9 cellular contexts compared by ENCODE assay signal in the genomic region with DNA sequence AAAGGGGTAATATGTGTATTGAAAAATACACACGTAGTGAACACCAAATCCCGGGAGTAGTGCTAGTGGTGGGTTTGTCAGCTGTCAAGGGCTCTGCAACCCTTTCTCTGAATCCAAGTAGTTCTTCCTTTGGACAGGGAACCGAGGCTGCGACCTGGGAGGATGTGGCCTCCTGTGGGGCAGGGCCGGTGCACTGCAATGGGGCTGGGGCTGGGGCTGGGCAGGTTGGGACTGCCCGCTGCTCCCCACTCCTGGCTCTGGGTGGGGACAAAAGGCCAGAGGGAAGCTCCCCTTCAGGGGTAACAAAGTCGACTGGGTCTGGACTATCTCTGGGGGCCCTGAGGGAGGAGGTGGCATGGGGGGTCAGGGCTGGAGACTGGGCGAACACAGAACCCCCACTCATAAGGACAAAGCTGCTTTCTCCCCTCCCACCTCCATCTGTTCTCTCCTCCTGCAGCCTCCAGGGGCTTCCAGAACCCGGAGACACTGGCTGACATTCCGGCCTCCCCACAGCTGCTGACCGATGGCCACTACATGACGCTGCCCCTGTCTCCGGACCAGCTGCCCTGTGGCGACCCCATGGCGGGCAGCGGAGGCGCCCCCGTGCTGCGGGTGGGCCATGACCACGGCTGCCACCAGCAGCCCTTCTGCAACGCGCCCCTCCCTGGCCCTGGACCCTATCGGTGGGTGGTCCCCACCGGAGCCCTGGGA. TPM values are rescaled to one million over a fixed set of nuclear protein-coding genes. Genes with fewer than 3 reads are reported as not detected.
DNase-seq lines count a peak whose midpoint lies in the region; ATAC-seq, FAIRE-seq and TF ChIP-seq lines count a peak whose summit lies in the region.
"Not testable (repeated sequence)": the region's sequence is repeated elsewhere in the genome, so short reads cannot be mapped to it uniquely, and the experiment has no call there.
"Had no signal": no experiment of that assay in that cellular context is flagged by ENCODE, and none has a peak within 500 bp of the region (broad histone marks: within the 10 kb centered on the region; RNA-seq: fewer than 3 reads in every experiment).

No MANE protein-coding gene starts in this region.

- not testable (repeated sequence) for H3K36me3 ChIP-seq in keratinocyte (ENCODE audit: control insufficient read depth in 2 of 2, extremely low read depth in 1 of 2, insufficient read depth in 2 of 2, low read length in 2 of 2); mucosa of descending colon (ENCODE audit: low read depth)
- H3K36me3 ChIP-seq in spleen: peaks cover 0 to 11% (median 0%) of the 10 kb centered on the region in 6 donors

- H3K9ac ChIP-seq in keratinocyte (ENCODE audit: control insufficient read depth, extremely low read depth, insufficient read depth, low read length): not testable (repeated sequence)

- H3K4me1 Mint-ChIP-seq in Calu3 (ENCODE audit: low read depth, unreplicated experiment); activated CD4-positive, alpha-beta T cell treated with anti-CD3 and anti-CD28 coated beads, Interleukin-2, amount 10 ng/mL, durations not matched to agents 24 days and 14 days: not testable (repeated sequence)

- CTCF ChIA-PET in Calu3 (lab: Charles Lee): not testable (repeated sequence)

- H2AFZ ChIP-seq in keratinocyte (ENCODE audit: control insufficient read depth, low read length): not testable (repeated sequence)

- H3K9me1 ChIP-seq in keratinocyte (ENCODE audit: control insufficient read depth, extremely low read depth, insufficient read depth, low read length): not testable (repeated sequence)

- not testable (repeated sequence) for BruUV-seq in Calu3 (replicated peaks; lab: Mats Ljungman, UMichigan)

- H3K79me2 ChIP-seq in keratinocyte (ENCODE audit: control insufficient read depth, insufficient read depth, low read length): not testable (repeated sequence)

- ATAC-seq in mucosa of descending colon: peak; percentile 16

- not testable (repeated sequence) for H3K27ac Mint-ChIP-seq in Calu3 (ENCODE audit: unreplicated experiment); activated CD4-positive, alpha-beta T cell treated with anti-CD3 and anti-CD28 coated beads, Interleukin-2, amount 10 ng/mL, durations not matched to agents 24 days and 14 days

- peak overlapping the region; percentile 5 for H3K4me2 ChIP-seq in keratinocyte (ENCODE audit: control insufficient read depth, extremely low read depth, insufficient read depth, low read depth, low read length)

- peak overlapping the region in 1 of 3 experiments; percentile 45 for H3K4me3 ChIP-seq in keratinocyte (ENCODE audit: control insufficient read depth in 2 of 3, extremely low read depth in 1 of 3, insufficient read depth in 2 of 3, low read depth in 1 of 3, low read length in 3 of 3)
- not testable (repeated sequence) for H3K4me3 ChIP-seq in mucosa of descending colon, spleen

- H3K4me1 ChIP-seq in keratinocyte (ENCODE audit: control insufficient read depth, extremely low read depth, insufficient read depth, low read length) (peaks cover 10% of the 10 kb centered on the region), spleen (peaks cover 0 to 37% (median 15%) of the 10 kb centered on the region in 6 donors)
- H3K4me1 ChIP-seq in mucosa of descending colon (ENCODE audit: low read depth): not testable (repeated sequence)

- dilution Hi-C loops in keratinocyte (cut with MboI; ENCODE audit: extremely low pct_ligation_motif_present, low sequenced_read_pairs): not testable (repeated sequence)

- H3K27me3 Mint-ChIP-seq in Calu3 (ENCODE audit: unreplicated experiment); activated CD4-positive, alpha-beta T cell treated with anti-CD3 and anti-CD28 coated beads, Interleukin-2, amount 10 ng/mL, durations not matched to agents 24 days and 14 days: not testable (repeated sequence)

- not testable (repeated sequence) for TF ChIP-seq POLR2A in spleen (IDR thresholded peaks at IDR 0.05)

- not testable (repeated sequence) for H3K9me3 ChIP-seq in keratinocyte (ENCODE audit: control insufficient read depth, low read depth, low read length); mucosa of descending colon; spleen

- not testable (repeated sequence) for TF ChIP-seq CTCF in Calu3 (IDR thresholded peaks at IDR 0.05; ENCODE audit: unreplicated experiment); keratinocyte (optimal IDR thresholded peaks at IDR 0.05 in 1 of 3, IDR thresholded peaks at IDR 0.05 in 1 of 3, conservative IDR thresholded peaks at IDR 0.05 in 1 of 3; ENCODE audit: extremely low read depth in 1 of 3, insufficient read depth in 2 of 3, low read length in 3 of 3); mucosa of descending colon (IDR thresholded peaks at IDR 0.05); spleen (IDR thresholded peaks at IDR 0.05 in 8 of 11, conservative IDR thresholded peaks at IDR 0.05 in 3 of 11)

- 58 to 86% (median 78%) methylated on average over 7 to 16 of the region's 24 CpGs for WGBS in spleen, 5 donors

- not testable (repeated sequence) for DNase-seq in Calu3; keratinocyte (ENCODE audit: low read depth, low spot score)
- DNase-seq in NCI-H226 (peak; percentile 1), ecto neural progenitor cell (ENCODE audit: low spot score) (peak; percentile 25), mucosa of descending colon (peak in 2 of 3 donors; percentile 35 to 54), spleen (peak; percentile 69)
- peak; percentile 48 for DNase-seq in activated CD4-positive, alpha-beta T cell treated with anti-CD3 and anti-CD28 coated beads, Interleukin-2, amount 10 ng/mL, durations not matched to agents 24 days and 14 days

- H3K9me3 Mint-ChIP-seq in Calu3 (ENCODE audit: low read depth, unreplicated experiment); activated CD4-positive, alpha-beta T cell treated with anti-CD3 and anti-CD28 coated beads, Interleukin-2, amount 10 ng/mL, durations not matched to agents 24 days and 14 days: not testable (repeated sequence)

- not testable (repeated sequence) for H4K20me1 ChIP-seq in keratinocyte (ENCODE audit: control insufficient read depth, extremely low read depth, insufficient read depth, low read length)

- intact Hi-C loops in Calu3 (cut with micrococcal nuclease; ENCODE audit: unreplicated experiment); activated CD4-positive, alpha-beta T cell treated with anti-CD3 and anti-CD28 coated beads, Interleukin-2, amount 10 ng/mL, durations not matched to agents 24 days and 14 days (cut with micrococcal nuclease); mucosa of descending colon (cut with DNase I, micrococcal nuclease); spleen (cut with DNase I; ENCODE audit: low total_unique reads): not testable (repeated sequence)

- not testable (repeated sequence) for H3K27me3 ChIP-seq in keratinocyte (ENCODE audit: control insufficient read depth, extremely low read depth, insufficient read depth, low read length); spleen (replicated peaks in 1 of 7)

- H3K4me3 Mint-ChIP-seq in Calu3 (ENCODE audit: low read depth, unreplicated experiment): peak overlapping the region; percentile 17
- H3K4me3 Mint-ChIP-seq in activated CD4-positive, alpha-beta T cell treated with anti-CD3 and anti-CD28 coated beads, Interleukin-2, amount 10 ng/mL, durations not matched to agents 24 days and 14 days: not testable (repeated sequence)

- not testable (repeated sequence) for H3K27ac ChIP-seq in keratinocyte (ENCODE audit: control insufficient read depth, insufficient read depth, low read length); spleen

- H3K36me3 Mint-ChIP-seq in Calu3 (ENCODE audit: insufficient read depth, unreplicated experiment): peaks cover 18% of the 10 kb centered on the region
- not testable (repeated sequence) for H3K36me3 Mint-ChIP-seq in activated CD4-positive, alpha-beta T cell treated with anti-CD3 and anti-CD28 coated beads, Interleukin-2, amount 10 ng/mL, durations not matched to agents 24 days and 14 days (ENCODE audit: low read depth)

- FAIRE-seq in keratinocyte (lab: Jason Lieb, UNC): not testable (repeated sequence)

RNA-seq across cellular contexts. Expression of gene UPK3B, which starts 1.0 kb away (rescaled TPM):
- total RNA-seq in Calu3 (2022) (6.0 and 14.6 TPM in 2 replicates), mucosa of descending colon (1 to 10 TPM; 2.2 to 4.3 (median 3.6) TPM), spleen (1 to 10 TPM; 1.9 to 4.4 (median 3.0) TPM)
- 1.1 and 1.2 TPM in 2 replicates for total RNA-seq in activated CD4-positive, alpha-beta T cell treated with anti-CD3 and anti-CD28 coated beads, Interleukin-2, amount 10 ng/mL, durations not matched to agents 24 days and 14 days
- polyA plus RNA-seq in keratinocyte (2.6 to 11.9 TPM (median 7.5 TPM) in 3 replicates), spleen (1 to 10 TPM in 2 of 3 donors, under 1 TPM in 1; 0.21 to 1.9 (median 1.2) TPM)
- polyA plus RNA-seq in keratinocyte (2011; ENCODE audit: low read depth): 5.5 TPM
- polyA plus RNA-seq in keratinocyte (2011; cell fraction: cytosol; rRNA removed): 8.9 and 29.3 TPM in 2 replicates
- polyA plus RNA-seq in keratinocyte (2011; cell fraction: nucleus; rRNA removed): 24.3 and 37.7 TPM in 2 replicates
- polyA plus RNA-seq in keratinocyte (2012; ENCODE audit: low replicate concordance): 20.4 and 23.9 TPM in 2 replicates
- polyA minus RNA-seq in keratinocyte: 5.6 to 13.5 TPM (median 8.2 TPM) in 3 replicates
- 87.3 TPM for polyA minus RNA-seq in keratinocyte (2011; cell fraction: cytosol; rRNA and poly(A)+ RNA removed)
- 30.7 and 32.4 TPM in 2 replicates for polyA minus RNA-seq in keratinocyte (2011; cell fraction: nucleus; rRNA and poly(A)+ RNA removed)
- total RNA-seq: Daoy had no signal

RNA-seq across cellular contexts. Expression of gene SPDYE16, which starts 31.7 kb away (rescaled TPM):
- total RNA-seq in Calu3 (2022): not detected in 2 replicates
- total RNA-seq in activated CD4-positive, alpha-beta T cell treated with anti-CD3 and anti-CD28 coated beads, Interleukin-2, amount 10 ng/mL, durations not matched to agents 24 days and 14 days: 0.47 TPM in 1 of 2 replicates, not detected in the other
- polyA plus RNA-seq in keratinocyte: not detected in 3 replicates
- not detected for polyA plus RNA-seq in keratinocyte (2011; ENCODE audit: low read depth)
- not detected in 2 replicates for polyA plus RNA-seq in keratinocyte (2011; cell fraction: cytosol; rRNA removed)
- polyA plus RNA-seq in keratinocyte (2011; cell fraction: nucleus; rRNA removed): not detected in 2 replicates
- polyA plus RNA-seq in keratinocyte (2012; ENCODE audit: low replicate concordance): 0.22 and 1.0 TPM in 2 replicates
- not detected in 3 replicates for polyA minus RNA-seq in keratinocyte
- not detected for polyA minus RNA-seq in keratinocyte (2011; cell fraction: cytosol; rRNA and poly(A)+ RNA removed)
- polyA minus RNA-seq in keratinocyte (2011; cell fraction: nucleus; rRNA and poly(A)+ RNA removed): not detected in 2 replicates
- total RNA-seq in mucosa of descending colon: under 1 TPM in 2 of 3 donors, not detected in 1; 0.20 to 0.51 TPM
- under 1 TPM in 4 of 7 donors, not detected in 3; 0.64 to 0.82 (median 0.75) TPM for total RNA-seq in spleen
- under 1 TPM in 2 of 3 donors, not detected in 1; 0.06 to 0.13 TPM for polyA plus RNA-seq in spleen
- total RNA-seq: H1 had no signal
- polyA plus RNA-seq: H1 had no signal

RNA-seq across cellular contexts. Expression of gene DTX2, which starts 49.8 kb away (rescaled TPM):
- total RNA-seq in Calu3 (2022) (43.6 and 51.7 TPM in 2 replicates), mucosa of descending colon (10 to 100 TPM; 52.3 to 91.6 (median 83.7) TPM), spleen (10 to 100 TPM; 38.6 to 60.6 (median 44.5) TPM)
- 23.7 and 26.3 TPM in 2 replicates for total RNA-seq in activated CD4-positive, alpha-beta T cell treated with anti-CD3 and anti-CD28 coated beads, Interleukin-2, amount 10 ng/mL, durations not matched to agents 24 days and 14 days
- polyA plus RNA-seq in keratinocyte (15.1 to 25.6 TPM (median 22.4 TPM) in 3 replicates), spleen (10 to 100 TPM; 17.9 to 50.9 (median 36.2) TPM)
- 18.1 TPM for polyA plus RNA-seq in keratinocyte (2011; ENCODE audit: low read depth)
- 17.9 and 29.8 TPM in 2 replicates for polyA plus RNA-seq in keratinocyte (2011; cell fraction: cytosol; rRNA removed)
- polyA plus RNA-seq in keratinocyte (2011; cell fraction: nucleus; rRNA removed): 63.6 and 98.0 TPM in 2 replicates
- 28.4 and 35.3 TPM in 2 replicates for polyA plus RNA-seq in keratinocyte (2012; ENCODE audit: low replicate concordance)
- 25.7 to 126 TPM (median 28.5 TPM) in 3 replicates for polyA minus RNA-seq in keratinocyte
- polyA minus RNA-seq in keratinocyte (2011; cell fraction: cytosol; rRNA and poly(A)+ RNA removed): 62.7 TPM
- polyA minus RNA-seq in keratinocyte (2011; cell fraction: nucleus; rRNA and poly(A)+ RNA removed): 48.5 and 64.7 TPM in 2 replicates
